ENCODE assay signal across 1 cellular context in the genomic region with DNA sequence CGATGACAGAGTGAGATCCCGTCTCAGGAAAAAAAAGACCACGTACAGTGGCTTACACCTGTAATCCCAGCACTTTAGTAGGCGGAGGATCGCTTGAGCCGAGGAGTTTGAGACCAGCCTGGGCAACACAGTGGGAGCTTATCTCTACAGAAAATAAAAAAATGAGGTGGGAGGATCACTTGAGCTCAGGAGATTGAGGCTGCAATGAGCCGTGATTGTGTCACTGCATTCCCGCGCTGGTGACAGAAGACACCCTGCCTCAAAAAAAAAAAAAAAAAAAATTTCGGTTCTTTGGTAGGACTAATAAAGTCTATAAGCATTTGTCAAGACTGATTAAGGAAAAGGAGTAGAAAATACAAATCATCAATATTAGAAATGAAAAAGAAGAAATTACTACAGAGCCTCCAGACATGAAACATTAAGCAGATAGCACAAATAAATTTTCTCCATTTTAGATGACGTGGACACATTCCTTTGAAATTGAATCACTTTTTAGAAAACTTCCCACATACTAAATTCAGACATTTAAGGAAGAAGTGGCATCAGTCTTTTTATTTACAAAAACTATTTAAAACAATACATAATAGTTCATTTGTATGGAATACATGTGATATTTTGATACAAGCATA.
A peak's percentile ranks its signal among the peaks of the same experiment; 100 is the strongest.
TF ChIP-seq lines count a peak whose summit lies in the region.

No MANE protein-coding gene starts in this region.

TF ChIP-seq in SK-N-SH, 30 proteins besides CTCF, POLR2A, EP300 and RAD21 (continued from another document):
- TF ChIP-seq FOXJ3 (CRISPR knock-in tag; IDR thresholded peaks at IDR 0.05), result no peak
- TF ChIP-seq EZH2phosphoT487 (IDR thresholded peaks at IDR 0.05; ENCODE audit: borderline replicate concordance, low read depth), result no peak
- peak; percentile 5; the same call in 1 of the 2 replicates for TF ChIP-seq FOSL2 (IDR thresholded peaks at IDR 0.05; ENCODE audit: borderline replicate concordance, low read depth)
- TF ChIP-seq, protein P1, sequence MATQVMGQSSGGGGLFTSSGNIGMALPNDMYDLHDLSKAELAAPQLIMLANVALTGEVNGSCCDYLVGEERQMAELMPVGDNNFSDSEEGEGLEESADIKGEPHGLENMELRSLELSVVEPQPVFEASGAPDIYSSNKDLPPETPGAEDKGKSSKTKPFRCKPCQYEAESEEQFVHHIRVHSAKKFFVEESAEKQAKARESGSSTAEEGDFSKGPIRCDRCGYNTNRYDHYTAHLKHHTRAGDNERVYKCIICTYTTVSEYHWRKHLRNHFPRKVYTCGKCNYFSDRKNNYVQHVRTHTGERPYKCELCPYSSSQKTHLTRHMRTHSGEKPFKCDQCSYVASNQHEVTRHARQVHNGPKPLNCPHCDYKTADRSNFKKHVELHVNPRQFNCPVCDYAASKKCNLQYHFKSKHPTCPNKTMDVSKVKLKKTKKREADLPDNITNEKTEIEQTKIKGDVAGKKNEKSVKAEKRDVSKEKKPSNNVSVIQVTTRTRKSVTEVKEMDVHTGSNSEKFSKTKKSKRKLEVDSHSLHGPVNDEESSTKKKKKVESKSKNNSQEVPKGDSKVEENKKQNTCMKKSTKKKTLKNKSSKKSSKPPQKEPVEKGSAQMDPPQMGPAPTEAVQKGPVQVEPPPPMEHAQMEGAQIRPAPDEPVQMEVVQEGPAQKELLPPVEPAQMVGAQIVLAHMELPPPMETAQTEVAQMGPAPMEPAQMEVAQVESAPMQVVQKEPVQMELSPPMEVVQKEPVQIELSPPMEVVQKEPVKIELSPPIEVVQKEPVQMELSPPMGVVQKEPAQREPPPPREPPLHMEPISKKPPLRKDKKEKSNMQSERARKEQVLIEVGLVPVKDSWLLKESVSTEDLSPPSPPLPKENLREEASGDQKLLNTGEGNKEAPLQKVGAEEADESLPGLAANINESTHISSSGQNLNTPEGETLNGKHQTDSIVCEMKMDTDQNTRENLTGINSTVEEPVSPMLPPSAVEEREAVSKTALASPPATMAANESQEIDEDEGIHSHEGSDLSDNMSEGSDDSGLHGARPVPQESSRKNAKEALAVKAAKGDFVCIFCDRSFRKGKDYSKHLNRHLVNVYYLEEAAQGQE (IDR thresholded peaks at IDR 0.05; ENCODE audit: low read depth, low read length), result no peak
- TF ChIP-seq YY1 (IDR thresholded peaks at IDR 0.05; ENCODE audit: low read depth), result no peak
- TF ChIP-seq, protein P2, sequence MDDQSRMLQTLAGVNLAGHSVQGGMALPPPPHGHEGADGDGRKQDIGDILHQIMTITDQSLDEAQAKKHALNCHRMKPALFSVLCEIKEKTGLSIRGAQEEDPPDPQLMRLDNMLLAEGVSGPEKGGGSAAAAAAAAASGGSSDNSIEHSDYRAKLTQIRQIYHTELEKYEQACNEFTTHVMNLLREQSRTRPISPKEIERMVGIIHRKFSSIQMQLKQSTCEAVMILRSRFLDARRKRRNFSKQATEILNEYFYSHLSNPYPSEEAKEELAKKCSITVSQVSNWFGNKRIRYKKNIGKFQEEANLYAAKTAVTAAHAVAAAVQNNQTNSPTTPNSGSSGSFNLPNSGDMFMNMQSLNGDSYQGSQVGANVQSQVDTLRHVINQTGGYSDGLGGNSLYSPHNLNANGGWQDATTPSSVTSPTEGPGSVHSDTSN (IDR thresholded peaks at IDR 0.05), result 0 out of 2 replicates have a peak, but pooled peaks have one; percentile 14
- no peak for TF ChIP-seq SIN3A (IDR thresholded peaks at IDR 0.05; ENCODE audit: borderline replicate concordance, low read depth, low read length)
TF ChIP-seq in SK-N-SH: peak in this region for 3.
